ENCODE assay signal across 8 cellular contexts in the genomic region with DNA sequence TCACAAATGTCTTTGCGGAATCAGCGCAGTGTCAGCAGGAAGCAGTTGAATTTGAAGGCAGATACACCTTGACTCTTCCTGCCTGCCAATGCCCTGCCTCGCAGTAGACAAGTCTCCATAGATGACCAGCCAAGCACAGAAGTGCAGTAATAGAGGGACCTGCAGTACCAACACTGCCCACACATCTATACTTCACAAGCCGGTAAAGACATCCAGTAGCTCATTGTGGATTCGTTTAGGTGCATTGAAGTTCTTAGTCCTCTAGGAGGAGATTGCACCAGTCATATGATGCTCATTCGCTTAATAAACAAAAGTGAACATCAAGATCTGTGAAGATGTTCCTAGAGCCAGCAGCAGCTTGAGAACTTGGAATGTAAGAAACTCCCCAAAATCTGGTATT. TPM values are rescaled to one million over a fixed set of nuclear protein-coding genes. Genes with fewer than 3 reads are reported as not detected.
DNase-seq lines count a peak whose midpoint lies in the region; ATAC-seq and TF ChIP-seq lines count a peak whose summit lies in the region.

No MANE protein-coding gene starts in this region.

- H3K36me3 ChIP-seq in HCT116 (ENCODE audit: control insufficient read depth in 1 of 2, insufficient read depth in 2 of 2, low read length in 2 of 2) = no peaks in the 10 kb centered on the region

- BruUV-seq in HCT116 (replicated peaks; lab: Mats Ljungman, UMichigan) = no TSS peak

- no peak for TF ChIP-seq POLR2A in HCT116 (IDR thresholded peaks at IDR 0.05; ENCODE audit: borderline replicate concordance, extremely low read depth, insufficient read depth, insufficient read length)

- POLR2A ChIA-PET in HCT116 (lab: Charles Lee) = interaction anchor here (0.7 kb wide), 1 partner anchor 124 kb away, joined by 3 read pairs; no protein-coding TSS in a partner anchor

- no peak overlapping the region for H3K9ac ChIP-seq in HCT116 (ENCODE audit: low read length)

- H2AFZ ChIP-seq in HCT116 (ENCODE audit: low read depth, low read length, poor library complexity, severe bottlenecking) = peak overlapping the region; percentile 6

- H3K79me2 ChIP-seq in HCT116 (ENCODE audit: insufficient read depth, low read length) = no peaks in the 10 kb centered on the region

- no peaks in the 10 kb centered on the region for H3K27me3 ChIP-seq in HCT116 (ENCODE audit: insufficient read depth, low read length)

- TF ChIP-seq RAD21 in HCT116 (IDR thresholded peaks at IDR 0.05; ENCODE audit: low read depth) = no peak

- H3K4me2 ChIP-seq in HCT116 (ENCODE audit: low read length) = no peak overlapping the region

- H3K9me3 ChIP-seq in HCT116 (ENCODE audit: control insufficient read depth in 1 of 2, insufficient read depth in 1 of 2, low read depth in 1 of 2, low read length in 2 of 2) = no peaks in the 10 kb centered on the region

- no peak overlapping the region for H3K27ac ChIP-seq in HCT116 (ENCODE audit: low read depth, low read length)

- CTCF ChIA-PET in HCT116 (lab: Charles Lee) = interaction anchor here (1.0 to 1.6 kb wide), 10 partner anchors 12 to 209 kb away, joined by 3 to 9 read pairs (median 6); a partner anchor contains a TSS

- ATAC-seq in activated CD4-positive, CD25-positive, alpha-beta regulatory T cell treated with anti-CD3 and anti-CD28 coated beads, Interleukin-2, amount 50 U/mL, for 24 hours = peak; percentile 52 to 55
- ATAC-seq in HCT116 = peak; percentile 93
- no peak for ATAC-seq in sciatic nerve

- intact Hi-C loops in HCT116 (cut with micrococcal nuclease) = no loop called here
- intact Hi-C loops in sciatic nerve (cut with DNase I) = no loop called here

- H3K9me2 ChIP-seq in HCT116 (ENCODE audit: insufficient read depth) = no peaks in the 10 kb centered on the region

- peaks cover 0 to 7% of the 10 kb centered on the region in 2 experiments; a peak in 1 of 4 replicates for H3K4me1 ChIP-seq in HCT116 (ENCODE audit: control insufficient read depth in 1 of 2, insufficient read depth in 2 of 2, low read length in 2 of 2)

- no peak overlapping the region for H3K4me3 ChIP-seq in HCT116 (replicated peaks in 1 of 2; ENCODE audit: low read depth in 1 of 2, low read length in 2 of 2)

- no peak for DNase-seq in activated CD4-positive, CD25-positive, alpha-beta regulatory T cell treated with anti-CD3 and anti-CD28 coated beads, Interleukin-2, amount 50 U/mL, for 72 hours
- DNase-seq in HCT116 (ENCODE audit: low read depth, low spot score) = peak; percentile 80
- peak; percentile 30 for DNase-seq in MV-4-11 (lab: John Stamatoyannopoulos, UW)
- peak; percentile 26 for DNase-seq in germinal center (ENCODE audit: low spot score)
- DNase-seq in sciatic nerve (ENCODE audit: low spot score) = no peak
- DNase-seq in NCI-H2107 (lab: John Stamatoyannopoulos, UW) = no peak
- DNase-seq in GF-D8 (lab: John Stamatoyannopoulos, UW) = no peak

- no peaks in the 10 kb centered on the region for H4K20me1 ChIP-seq in HCT116 (ENCODE audit: insufficient read depth)

- RAD21 ChIA-PET in HCT116 (lab: Charles Lee; ENCODE audit: low non-redundant PET in 1 of 2, low total read pairs in 2 of 2, uncharacterized antibody in 2 of 2, unreplicated experiment in 2 of 2) = interaction anchor here in 1 of 2 experiments (1.3 kb wide), 1 partner anchor 66 kb away, joined by 3 read pairs; no protein-coding TSS in a partner anchor

- peak; percentile 35 to 71 (median 70); a peak in 5 of 6 replicates for TF ChIP-seq CTCF in HCT116 (IDR thresholded peaks at IDR 0.05 in 2 of 3, conservative IDR thresholded peaks at IDR 0.05 in 1 of 3; ENCODE audit: borderline replicate concordance in 1 of 3, insufficient read depth in 1 of 3, low read depth in 2 of 3, low read length in 2 of 3)

TF ChIP-seq in HCT116, 20 proteins besides CTCF, POLR2A, EP300 and RAD21:
- no peak for TF ChIP-seq EZH2 (IDR thresholded peaks at IDR 0.05)
- no peak for TF ChIP-seq JUND (IDR thresholded peaks at IDR 0.05)
- TF ChIP-seq ELF1 (IDR thresholded peaks at IDR 0.05; ENCODE audit: borderline replicate concordance, low read depth) = no peak
- TF ChIP-seq SP1 (IDR thresholded peaks at IDR 0.05; ENCODE audit: low read depth) = no peak

RNA-seq across cellular contexts. Expression of a gene that starts 7.1 kb away (rescaled TPM):
- total RNA-seq in HCT116 (2021; ENCODE audit: unreplicated experiment) (not detected), sciatic nerve (not detected)
- not detected in 2 replicates for polyA plus RNA-seq in HCT116 (2012)

RNA-seq across cellular contexts. Expression of a gene that starts 16.6 kb away (rescaled TPM):
- total RNA-seq in HCT116 (2021; ENCODE audit: unreplicated experiment) = not detected
- not detected in 2 replicates for polyA plus RNA-seq in HCT116 (2012)
- not detected for total RNA-seq in sciatic nerve

RNA-seq across cellular contexts. Expression of a gene that starts 24.4 kb away (rescaled TPM):
- not detected for total RNA-seq in HCT116 (2021; ENCODE audit: unreplicated experiment)
- not detected in 2 replicates for polyA plus RNA-seq in HCT116 (2012)
- total RNA-seq in sciatic nerve = not detected

RNA-seq across cellular contexts. Expression of a gene that starts 41.6 kb away (rescaled TPM):
- total RNA-seq in HCT116 (2021; ENCODE audit: unreplicated experiment) = not detected
- not detected in 2 replicates for polyA plus RNA-seq in HCT116 (2012)
- not detected for total RNA-seq in sciatic nerve

RNA-seq across cellular contexts. Expression of a gene that starts 48.0 kb away (rescaled TPM):
- not detected for total RNA-seq in HCT116 (2021; ENCODE audit: unreplicated experiment)
- polyA plus RNA-seq in HCT116 (2012) = not detected in 2 replicates
- total RNA-seq in sciatic nerve = not detected

Comparison
In these comparisons a context has a peak if more than half of its experiments do, and no peak if none do; other contexts are left out.
1. DNase-seq: peak in HCT116 (single experiment), MV-4-11 (single experiment) and germinal center (single experiment); none in activated CD4-positive, CD25-positive, alpha-beta regulatory T cell treated with anti-CD3 and anti-CD28 coated beads, Interleukin-2, amount 50 U/mL, for 72 hours (single experiment), sciatic nerve (single experiment), NCI-H2107 (single experiment) and GF-D8 (single experiment).